In genomic region chr6:148440877-148441453, GRCh38 we compare ENCODE assay signal across 9 cellular contexts.
DNase-seq lines count a peak whose midpoint lies in the region; ATAC-seq and TF ChIP-seq lines count a peak whose summit lies in the region.
"Had no signal": no experiment of that assay in that cellular context is flagged by ENCODE, and none has a peak within 500 bp of the region (broad histone marks: within the 10 kb centered on the region; RNA-seq: fewer than 3 reads in every experiment).

No MANE protein-coding gene starts in this region.

- H3K4me1 Mint-ChIP-seq in activated naive CD8-positive, alpha-beta T cell treated with anti-CD3 and anti-CD28 coated beads, Interleukin-2, amount 50 U/mL, for 24 hours = peaks cover 16% of the 10 kb centered on the region
- no peaks in the 10 kb centered on the region for H3K4me1 Mint-ChIP-seq in immature natural killer cell
- H3K4me1 Mint-ChIP-seq in stimulated activated naive CD8-positive, alpha-beta T cell treated with anti-CD3 and anti-CD28 coated beads, Interleukin-15, amount 100 ng/mL, for 72 hours = peaks cover 16% of the 10 kb centered on the region

- H3K36me3 ChIP-seq in thoracic aorta = no peaks in the 10 kb centered on the region

- peaks cover 36 to 48% of the 10 kb centered on the region in 2 donors for H3K4me1 ChIP-seq in thoracic aorta (ENCODE audit: control insufficient read depth in 1 of 2, low read depth in 2 of 2)

- no peaks in the 10 kb centered on the region for H3K27me3 ChIP-seq in thoracic aorta (replicated peaks; ENCODE audit: insufficient read depth)

- no peak overlapping the region for H3K4me3 ChIP-seq in thoracic aorta

- H3K9me3 Mint-ChIP-seq in activated naive CD8-positive, alpha-beta T cell treated with anti-CD3 and anti-CD28 coated beads, Interleukin-2, amount 50 U/mL, for 24 hours = no peaks in the 10 kb centered on the region
- no peaks in the 10 kb centered on the region for H3K9me3 Mint-ChIP-seq in immature natural killer cell
- H3K9me3 Mint-ChIP-seq in stimulated activated naive CD8-positive, alpha-beta T cell treated with anti-CD3 and anti-CD28 coated beads, Interleukin-15, amount 100 ng/mL, for 72 hours = no peaks in the 10 kb centered on the region
- H3K9me3 Mint-ChIP-seq: neural crest cell had no signal

- no peak for TF ChIP-seq CTCF in thoracic aorta (IDR thresholded peaks at IDR 0.05)

- no peaks in the 10 kb centered on the region for H3K9me3 ChIP-seq in thoracic aorta

- peak overlapping the region; percentile 49 to 70 for H3K27ac ChIP-seq in thoracic aorta

- peak overlapping the region; percentile 68 for H3K27ac Mint-ChIP-seq in activated naive CD8-positive, alpha-beta T cell treated with anti-CD3 and anti-CD28 coated beads, Interleukin-2, amount 50 U/mL, for 24 hours
- no peak overlapping the region for H3K27ac Mint-ChIP-seq in immature natural killer cell
- peak overlapping the region in 1 of 2 donors; percentile 42 for H3K27ac Mint-ChIP-seq in stimulated activated naive CD8-positive, alpha-beta T cell treated with anti-CD3 and anti-CD28 coated beads, Interleukin-15, amount 100 ng/mL, for 72 hours

- no peak for ATAC-seq in activated naive CD8-positive, alpha-beta T cell treated with anti-CD3 and anti-CD28 coated beads, Interleukin-2, amount 50 U/mL, for 24 hours
- ATAC-seq in thoracic aorta (ENCODE audit: insufficient number of reproducible peaks, low FRiP score, low read depth) (peak; percentile 61), HG02885 (IDR thresholded peaks at IDR 0.05; ENCODE audit: poor library complexity, unreplicated experiment) (no peak)
- no peak for ATAC-seq in stimulated activated naive CD8-positive, alpha-beta T cell treated with anti-CD3 and anti-CD28 coated beads, Interleukin-15, amount 100 ng/mL, for 72 hours

- H3K36me3 Mint-ChIP-seq in activated naive CD8-positive, alpha-beta T cell treated with anti-CD3 and anti-CD28 coated beads, Interleukin-2, amount 50 U/mL, for 24 hours (ENCODE audit: low read depth) = no peaks in the 10 kb centered on the region
- H3K36me3 Mint-ChIP-seq in immature natural killer cell = no peaks in the 10 kb centered on the region

- H3K27me3 Mint-ChIP-seq in activated naive CD8-positive, alpha-beta T cell treated with anti-CD3 and anti-CD28 coated beads, Interleukin-2, amount 50 U/mL, for 24 hours = peaks cover 27% of the 10 kb centered on the region
- H3K27me3 Mint-ChIP-seq in immature natural killer cell (ENCODE audit: low read depth in 3 of 3) = peaks cover 4 to 8% (median 5%) of the 10 kb centered on the region in 3 donors
- H3K27me3 Mint-ChIP-seq in stimulated activated naive CD8-positive, alpha-beta T cell treated with anti-CD3 and anti-CD28 coated beads, Interleukin-15, amount 100 ng/mL, for 72 hours = peaks cover 56% of the 10 kb centered on the region

- DNase-seq in HT-29 (ENCODE audit: low spot score) = peak; percentile 72
- DNase-seq in activated naive CD8-positive, alpha-beta T cell treated with anti-CD3 and anti-CD28 coated beads, Interleukin-2, amount 50 U/mL, for 24 hours = no peak
- DNase-seq in hepatic stellate cell (ENCODE audit: low spot score) = peak; percentile 63
- DNase-seq in thoracic aorta (ENCODE audit: low spot score) = no peak
- no peak for DNase-seq in NCI-H748 (lab: John Stamatoyannopoulos, UW; ENCODE audit: unreplicated experiment)
- no peak for DNase-seq in immature natural killer cell
- no peak for DNase-seq in stimulated activated naive CD8-positive, alpha-beta T cell treated with anti-CD3 and anti-CD28 coated beads, Interleukin-15, amount 100 ng/mL, for 72 hours

- no peak overlapping the region for H3K4me3 Mint-ChIP-seq in activated naive CD8-positive, alpha-beta T cell treated with anti-CD3 and anti-CD28 coated beads, Interleukin-2, amount 50 U/mL, for 24 hours
- no peak overlapping the region for H3K4me3 Mint-ChIP-seq in immature natural killer cell
- no peak overlapping the region for H3K4me3 Mint-ChIP-seq in stimulated activated naive CD8-positive, alpha-beta T cell treated with anti-CD3 and anti-CD28 coated beads, Interleukin-15, amount 100 ng/mL, for 72 hours
- H3K4me3 Mint-ChIP-seq: neural crest cell had no signal

Comparison
In these comparisons a context has a peak if more than half of its experiments do, and no peak if none do; other contexts are left out.
1. DNase-seq: peak in HT-29 (single experiment) and hepatic stellate cell (single experiment); none in activated naive CD8-positive, alpha-beta T cell treated with anti-CD3 and anti-CD28 coated beads, Interleukin-2, amount 50 U/mL, for 24 hours (single experiment), thoracic aorta (single experiment), NCI-H748 (single experiment), immature natural killer cell (0 of 3) and stimulated activated naive CD8-positive, alpha-beta T cell treated with anti-CD3 and anti-CD28 coated beads, Interleukin-15, amount 100 ng/mL, for 72 hours (0 of 2).